In genomic region chr16:1923299-1924034, GRCh38 we compare ENCODE assay signal across 2 cellular contexts.
A peak's percentile ranks its signal among the peaks of the same experiment; 100 is the strongest.
TF ChIP-seq lines count a peak whose summit lies in the region.

No MANE protein-coding gene starts in this region.

TF ChIP-seq in A549, 52 proteins besides CTCF, POLR2A, EP300 and RAD21:
- TF ChIP-seq SMC3 (IDR thresholded peaks at IDR 0.05), result peak; percentile 35; the same call in 2 of the 3 replicates
- TF ChIP-seq HDAC2 (IDR thresholded peaks at IDR 0.05), result no peak

TF ChIP-seq in GM23338, 12 proteins besides CTCF, POLR2A, EP300 and RAD21:
- TF ChIP-seq ETS1 (IDR thresholded peaks at IDR 0.05) (no peak), ZNF331 (CRISPR knock-in tag; IDR thresholded peaks at IDR 0.05; ENCODE audit: low read depth) (no peak)
